Comparison of ENCODE assay signal across 36 cellular contexts in the genomic region with DNA sequence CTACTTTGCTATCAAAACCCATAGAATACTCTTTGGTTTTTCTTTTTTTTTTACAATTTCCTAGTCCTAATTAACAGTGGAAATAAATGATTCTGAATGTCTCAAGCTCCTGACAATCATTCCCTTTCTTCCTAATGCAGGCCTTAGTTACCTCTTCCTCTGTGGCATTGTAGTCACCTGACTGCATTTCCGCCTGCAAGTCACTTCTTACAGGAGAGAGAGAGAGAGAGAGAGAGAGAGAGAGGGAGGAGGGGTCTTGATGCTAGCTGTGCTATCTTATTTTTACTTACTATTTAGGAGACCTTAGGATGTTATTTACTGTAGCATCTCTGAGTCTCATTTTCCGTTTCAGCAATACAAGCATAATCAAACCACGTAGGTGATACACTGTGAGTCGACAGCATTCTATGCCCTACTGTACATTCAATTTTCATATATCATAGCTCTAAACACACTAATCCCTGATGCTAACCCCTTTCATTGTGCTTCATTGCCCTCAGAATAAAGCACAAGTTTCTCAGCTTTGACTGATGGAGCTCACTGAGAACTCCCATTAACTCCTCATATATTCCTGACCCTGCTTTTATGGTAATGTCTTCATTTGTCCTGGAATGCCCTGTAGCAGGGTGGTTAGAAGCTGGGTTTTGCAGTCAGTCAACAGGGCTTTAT.
"Had no signal": no experiment of that assay in that cellular context is flagged by ENCODE, and none has a peak within 500 bp of the region (broad histone marks: within the 10 kb centered on the region; RNA-seq: fewer than 3 reads in every experiment).

No MANE protein-coding gene starts in this region.

- H3K27ac ChIP-seq: adrenal gland, body of pancreas, brain microvascular endothelial cell, breast epithelium, VCaP had no signal

- H3K9me3 ChIP-seq: adrenal gland, body of pancreas, breast epithelium had no signal

- ATAC-seq: activated CD4-positive, alpha-beta T cell treated with anti-CD3 and anti-CD28 coated beads for 36 hours; activated CD4-positive, CD25-positive, alpha-beta regulatory T cell treated with anti-CD3 and anti-CD28 coated beads, Interleukin-2, amount 50 U/mL, for 24 hours; activated CD8-positive, alpha-beta memory T cell treated with anti-CD3 and anti-CD28 coated beads, Interleukin-2, amount 10 ng/mL, durations not matched to agents 7 days and 5 days; activated CD8-positive, alpha-beta T cell treated with anti-CD3 and anti-CD28 coated beads, Interleukin-2, amount 10 ng/mL, durations not matched to agents 7 days and 5 days; activated naive CD4-positive, alpha-beta T cell treated with anti-CD3 and anti-CD28 coated beads, Interleukin-2, amount 50 U/mL, for 72 hours; body of pancreas had no signal

- H3K27ac Mint-ChIP-seq: activated CD4-positive, alpha-beta memory T cell treated with anti-CD3 and anti-CD28 coated beads, Interleukin-2, amount 10 ng/mL, durations not matched to agents 7 days and 5 days; activated CD4-positive, alpha-beta T cell treated with anti-CD3 and anti-CD28 coated beads for 36 hours; activated CD4-positive, alpha-beta T cell treated with anti-CD3 and anti-CD28 coated beads, Interleukin-2, amount 10 ng/mL, durations not matched to agents 7 days and 5 days; activated CD8-positive, alpha-beta memory T cell treated with anti-CD3 and anti-CD28 coated beads, Interleukin-2, amount 10 ng/mL, durations not matched to agents 7 days and 5 days; activated CD8-positive, alpha-beta T cell treated with anti-CD3 and anti-CD28 coated beads, Interleukin-2, amount 10 ng/mL, durations not matched to agents 7 days and 5 days; activated naive CD4-positive, alpha-beta T cell treated with anti-CD3 and anti-CD28 coated beads, Interleukin-2, amount 50 U/mL, for 72 hours; activated naive CD8-positive, alpha-beta T cell treated with anti-CD3 and anti-CD28 coated beads for 36 hours; activated T-cell treated with anti-CD3 and anti-CD28 coated beads, Interleukin-2, amount 50 U/mL, for 24 hours; activated T-helper 2 cell treated with anti-CD3 and anti-CD28 coated beads, Interferon-gamma antibody, Interleukin-2, Interleukin-4, amounts not matched to agents 10 μg/mL and 5 μg/mL and 100 μg/mL, durations not matched to agents 14 hours and 24 hours and 36 hours; T-helper 1 cell treated with Interleukin-12 subunit alpha and Interleukin-12 subunit beta and Interleukin-4 antibody, amounts not matched to agents 30 μg/mL and 1 μg/mL, for 36 hours; T-helper 2 cell treated with Interferon-gamma antibody and Interleukin-4, amounts not matched to agents 5 μg/mL and 100 μg/mL, for 36 hours had no signal

- H3K36me3 ChIP-seq: adrenal gland, brain microvascular endothelial cell, breast epithelium had no signal

- DNase-seq: activated CD4-positive, alpha-beta memory T cell treated with anti-CD3 and anti-CD28 coated beads, Interleukin-2, amount 10 ng/mL, durations not matched to agents 7 days and 5 days; activated CD4-positive, alpha-beta T cell treated with anti-CD3 and anti-CD28 coated beads for 1 hour; activated CD4-positive, alpha-beta T cell treated with anti-CD3 and anti-CD28 coated beads for 36 hours; activated CD4-positive, alpha-beta T cell treated with anti-CD3 and anti-CD28 coated beads for 48 hours; activated CD4-positive, alpha-beta T cell treated with anti-CD3 and anti-CD28 coated beads, Interleukin-2, amount 10 ng/mL, durations not matched to agents 7 days and 5 days; activated CD4-positive, alpha-beta T cell treated with anti-CD3 and anti-CD28 coated beads, Interleukin-2, amount 50 U/mL, for 48 hours; activated CD4-positive, CD25-positive, alpha-beta regulatory T cell; activated CD8-positive, alpha-beta memory T cell treated with anti-CD3 and anti-CD28 coated beads for 24 hours; activated CD8-positive, alpha-beta memory T cell treated with anti-CD3 and anti-CD28 coated beads, Interleukin-2, amount 10 ng/mL, durations not matched to agents 7 days and 5 days; activated CD8-positive, alpha-beta memory T cell treated with anti-CD3 and anti-CD28 coated beads, Interleukin-2, amount 50 U/mL, for 48 hours; activated CD8-positive, alpha-beta T cell treated with anti-CD3 and anti-CD28 coated beads, Interleukin-2, amount 10 ng/mL, durations not matched to agents 7 days and 5 days; activated effector memory CD4-positive, alpha-beta T cell treated with Interleukin-2 at 50 U/mL for 16 hours; activated gamma-delta T cell; activated naive CD4-positive, alpha-beta T cell treated with anti-CD3 and anti-CD28 coated beads, Interleukin-2, amount 50 U/mL, for 16 hours; activated naive CD4-positive, alpha-beta T cell treated with Interleukin-2 at 50 U/mL for 16 hours; activated naive CD8-positive, alpha-beta T cell treated with anti-CD3 and anti-CD28 coated beads for 36 hours; activated T-cell treated with anti-CD3 and anti-CD28 coated beads, Interleukin-2, amount 50 U/mL, for 24 hours; activated T-cell treated with anti-CD3 and anti-CD28 coated beads, Interleukin-2, amount 50 U/mL, for 48 hours; adrenal gland; amniotic stem cell; aorta; body of pancreas; brain microvascular endothelial cell; central memory CD4-positive, alpha-beta T cell; T-helper 1 cell; T-helper 2 cell; T-helper 9 cell had no signal

- H3K27me3 Mint-ChIP-seq: activated CD4-positive, alpha-beta memory T cell treated with anti-CD3 and anti-CD28 coated beads, Interleukin-2, amount 10 ng/mL, durations not matched to agents 7 days and 5 days; activated CD4-positive, alpha-beta T cell treated with anti-CD3 and anti-CD28 coated beads for 36 hours; activated CD4-positive, alpha-beta T cell treated with anti-CD3 and anti-CD28 coated beads, Interleukin-2, amount 10 ng/mL, durations not matched to agents 7 days and 5 days; activated CD8-positive, alpha-beta memory T cell treated with anti-CD3 and anti-CD28 coated beads, Interleukin-2, amount 10 ng/mL, durations not matched to agents 7 days and 5 days; activated naive CD8-positive, alpha-beta T cell treated with anti-CD3 and anti-CD28 coated beads for 36 hours; activated T-cell treated with anti-CD3 and anti-CD28 coated beads, Interleukin-2, amount 50 U/mL, for 24 hours had no signal

- H3K4me1 ChIP-seq: adrenal gland, body of pancreas, breast epithelium had no signal

- H3K4me1 Mint-ChIP-seq: activated CD4-positive, alpha-beta memory T cell treated with anti-CD3 and anti-CD28 coated beads, Interleukin-2, amount 10 ng/mL, durations not matched to agents 7 days and 5 days; activated CD4-positive, alpha-beta T cell treated with anti-CD3 and anti-CD28 coated beads for 36 hours; activated CD4-positive, alpha-beta T cell treated with anti-CD3 and anti-CD28 coated beads, Interleukin-2, amount 10 ng/mL, durations not matched to agents 7 days and 5 days; activated CD8-positive, alpha-beta memory T cell treated with anti-CD3 and anti-CD28 coated beads, Interleukin-2, amount 10 ng/mL, durations not matched to agents 7 days and 5 days; activated naive CD8-positive, alpha-beta T cell treated with anti-CD3 and anti-CD28 coated beads for 36 hours had no signal

- H3K9me3 Mint-ChIP-seq: T-helper 1 cell treated with Interleukin-12 subunit alpha and Interleukin-12 subunit beta and Interleukin-4 antibody, amounts not matched to agents 30 μg/mL and 1 μg/mL, for 36 hours had no signal

- H3K27me3 ChIP-seq: adrenal gland, body of pancreas, brain microvascular endothelial cell, breast epithelium had no signal

- FAIRE-seq: astrocyte, TTC549 had no signal

- H3K4me3 ChIP-seq: adrenal gland, body of pancreas, breast epithelium had no signal

- H3K4me3 Mint-ChIP-seq: activated CD4-positive, alpha-beta memory T cell treated with anti-CD3 and anti-CD28 coated beads, Interleukin-2, amount 10 ng/mL, durations not matched to agents 7 days and 5 days; activated CD4-positive, alpha-beta T cell treated with anti-CD3 and anti-CD28 coated beads for 36 hours; activated CD4-positive, alpha-beta T cell treated with anti-CD3 and anti-CD28 coated beads, Interleukin-2, amount 10 ng/mL, durations not matched to agents 7 days and 5 days; activated CD8-positive, alpha-beta memory T cell treated with anti-CD3 and anti-CD28 coated beads, Interleukin-2, amount 10 ng/mL, durations not matched to agents 7 days and 5 days; activated CD8-positive, alpha-beta T cell treated with anti-CD3 and anti-CD28 coated beads, Interleukin-2, amount 10 ng/mL, durations not matched to agents 7 days and 5 days; activated naive CD8-positive, alpha-beta T cell treated with anti-CD3 and anti-CD28 coated beads for 36 hours; activated T-cell treated with anti-CD3 and anti-CD28 coated beads, Interleukin-2, amount 50 U/mL, for 24 hours; T-helper 1 cell treated with Interleukin-12 subunit alpha and Interleukin-12 subunit beta and Interleukin-4 antibody, amounts not matched to agents 30 μg/mL and 1 μg/mL, for 36 hours; T-helper 2 cell treated with Interferon-gamma antibody and Interleukin-4, amounts not matched to agents 5 μg/mL and 100 μg/mL, for 36 hours had no signal

- H3K36me3 Mint-ChIP-seq: activated CD8-positive, alpha-beta memory T cell treated with anti-CD3 and anti-CD28 coated beads, Interleukin-2, amount 10 ng/mL, durations not matched to agents 7 days and 5 days; activated naive CD4-positive, alpha-beta T cell treated with anti-CD3 and anti-CD28 coated beads, Interleukin-2, amount 50 U/mL, for 72 hours; activated naive CD8-positive, alpha-beta T cell treated with anti-CD3 and anti-CD28 coated beads for 36 hours had no signal
